24 cellular contexts compared by ENCODE assay signal in the genomic region with DNA sequence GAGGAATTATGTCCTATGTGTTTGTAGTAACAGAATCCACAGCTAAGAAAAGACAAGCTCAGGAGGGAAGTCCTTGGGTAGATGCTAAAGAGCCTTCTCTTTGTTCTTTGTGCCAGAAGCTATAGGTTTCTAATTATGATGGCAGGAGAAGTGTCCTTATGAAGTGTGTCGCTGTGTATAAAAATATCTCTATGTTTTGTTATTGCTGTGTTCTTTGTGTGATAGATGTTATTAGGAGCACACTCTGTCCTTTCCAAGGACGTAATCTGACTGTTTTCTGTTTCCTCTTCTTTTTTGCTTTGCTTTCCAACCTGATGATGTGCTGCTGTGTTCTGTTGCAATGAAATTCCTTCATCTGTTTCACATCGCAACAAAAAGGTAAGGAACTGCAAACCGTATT.
"Had no signal": no experiment of that assay in that cellular context is flagged by ENCODE, and none has a peak within 500 bp of the region (broad histone marks: within the 10 kb centered on the region; RNA-seq: fewer than 3 reads in every experiment).

No MANE protein-coding gene starts in this region.

- H3K27ac Mint-ChIP-seq: activated CD4-positive, alpha-beta T cell treated with anti-CD3 and anti-CD28 coated beads for 36 hours; activated naive CD4-positive, alpha-beta T cell treated with anti-CD3 and anti-CD28 coated beads for 36 hours; activated naive CD8-positive, alpha-beta T cell treated with anti-CD3 and anti-CD28 coated beads for 36 hours; activated T-helper 1 cell treated with anti-CD3 and anti-CD28 coated beads, Interleukin-12 subunit alpha, Interleukin-12 subunit beta, Interleukin-2, Interleukin-4 antibody, amounts not matched to agents 30 ng/mL and 10 ng/mL and 1 ng/mL, durations not matched to agents 14 hours and 24 hours and 36 hours; stimulated activated memory B cell treated with anti-CD40 and anti-IgM and Interleukin-4, amounts not matched to agents 10 μg/mL and 1 μg/mL and 100 μg/mL, for 72 hours; stimulated activated naive CD8-positive, alpha-beta T cell treated with anti-CD3 and anti-CD28 coated beads, Interleukin-15, amount 100 ng/mL, for 72 hours had no signal

- H3K36me3 Mint-ChIP-seq: activated naive CD8-positive, alpha-beta T cell treated with anti-CD3 and anti-CD28 coated beads for 36 hours; stimulated activated memory B cell treated with anti-CD40 and anti-IgM and Interleukin-4, amounts not matched to agents 10 μg/mL and 1 μg/mL and 100 μg/mL, for 72 hours had no signal

- H3K27me3 ChIP-seq: colonic mucosa, gastrocnemius medialis, pancreas, tibial nerve had no signal

- H3K27ac ChIP-seq: colonic mucosa, gastrocnemius medialis, lower lobe of right lung, pancreas, tibial nerve had no signal

- H3K4me1 ChIP-seq: colonic mucosa, gastrocnemius medialis, lower lobe of right lung, pancreas, prostate gland had no signal

- H3K9me3 Mint-ChIP-seq: activated naive CD4-positive, alpha-beta T cell treated with anti-CD3 and anti-CD28 coated beads for 36 hours; activated naive CD8-positive, alpha-beta T cell treated with anti-CD3 and anti-CD28 coated beads for 36 hours; activated T-helper 1 cell treated with anti-CD3 and anti-CD28 coated beads, Interleukin-12 subunit alpha, Interleukin-12 subunit beta, Interleukin-2, Interleukin-4 antibody, amounts not matched to agents 30 ng/mL and 10 ng/mL and 1 ng/mL, durations not matched to agents 14 hours and 24 hours and 36 hours; immature natural killer cell; stimulated activated memory B cell treated with anti-CD40 and anti-IgM and Interleukin-4, amounts not matched to agents 10 μg/mL and 1 μg/mL and 100 μg/mL, for 72 hours; stimulated activated naive CD8-positive, alpha-beta T cell treated with anti-CD3 and anti-CD28 coated beads, Interleukin-15, amount 100 ng/mL, for 72 hours had no signal

- H3K4me1 Mint-ChIP-seq: activated CD4-positive, alpha-beta T cell treated with anti-CD3 and anti-CD28 coated beads for 36 hours; activated naive CD8-positive, alpha-beta T cell treated with anti-CD3 and anti-CD28 coated beads for 36 hours; stimulated activated memory B cell treated with anti-CD40 and anti-IgM and Interleukin-4, amounts not matched to agents 10 μg/mL and 1 μg/mL and 100 μg/mL, for 72 hours; stimulated activated naive CD8-positive, alpha-beta T cell treated with anti-CD3 and anti-CD28 coated beads, Interleukin-15, amount 100 ng/mL, for 72 hours had no signal

- H3K4me3 Mint-ChIP-seq: activated CD4-positive, alpha-beta T cell treated with anti-CD3 and anti-CD28 coated beads for 36 hours; activated naive CD4-positive, alpha-beta T cell treated with anti-CD3 and anti-CD28 coated beads for 36 hours; activated naive CD8-positive, alpha-beta T cell treated with anti-CD3 and anti-CD28 coated beads for 36 hours; activated T-helper 1 cell treated with anti-CD3 and anti-CD28 coated beads, Interleukin-12 subunit alpha, Interleukin-12 subunit beta, Interleukin-2, Interleukin-4 antibody, amounts not matched to agents 30 ng/mL and 10 ng/mL and 1 ng/mL, durations not matched to agents 14 hours and 24 hours and 36 hours; immature natural killer cell; stimulated activated memory B cell treated with anti-CD40 and anti-IgM and Interleukin-4, amounts not matched to agents 10 μg/mL and 1 μg/mL and 100 μg/mL, for 72 hours; stimulated activated naive CD8-positive, alpha-beta T cell treated with anti-CD3 and anti-CD28 coated beads, Interleukin-15, amount 100 ng/mL, for 72 hours had no signal

- H3K9me3 ChIP-seq: colonic mucosa, gastrocnemius medialis, lower lobe of right lung, pancreas, prostate gland had no signal

- H3K36me3 ChIP-seq: colonic mucosa, gastrocnemius medialis, lower lobe of right lung, pancreas, prostate gland, tibial nerve had no signal

- DNase-seq: activated CD4-positive, alpha-beta T cell treated with anti-CD3 and anti-CD28 coated beads for 36 hours; activated CD4-positive, CD25-positive, alpha-beta regulatory T cell; activated effector memory CD4-positive, alpha-beta T cell treated with anti-CD3 and anti-CD28 coated beads, Interleukin-2, amount 50 U/mL, for 16 hours; activated naive CD4-positive, alpha-beta T cell treated with anti-CD3 and anti-CD28 coated beads for 36 hours; activated naive CD8-positive, alpha-beta T cell treated with anti-CD3 and anti-CD28 coated beads for 36 hours; colonic mucosa; effector memory CD4-positive, alpha-beta T cell; gastrocnemius medialis; hippocampal formation; immature natural killer cell; kidney; lower lobe of right lung; mesenchymal stem cell; pancreas; stimulated activated CD4-positive, alpha-beta T cell treated with anti-CD3 and anti-CD28 coated beads, Interleukin-1b, Interleukin-23, amount 100 ng/mL, for 48 hours; stimulated activated CD4-positive, alpha-beta T cell treated with anti-CD3 and anti-CD28 coated beads, Interleukin-4, amount 100 ng/mL, for 4 hours; stimulated activated CD8-positive, alpha-beta memory T cell treated with anti-CD3 and anti-CD28 coated beads, Interleukin-4, amount 100 ng/mL, for 48 hours; stimulated activated naive CD8-positive, alpha-beta T cell treated with anti-CD3 and anti-CD28 coated beads, Interleukin-15, amount 100 ng/mL, for 72 hours; substantia nigra had no signal

- H3K4me3 ChIP-seq: colonic mucosa, gastrocnemius medialis, lower lobe of right lung, pancreas, prostate gland, smooth muscle cell, tibial nerve had no signal
